ENCODE assay signal across 31 cellular contexts in the genomic region with DNA sequence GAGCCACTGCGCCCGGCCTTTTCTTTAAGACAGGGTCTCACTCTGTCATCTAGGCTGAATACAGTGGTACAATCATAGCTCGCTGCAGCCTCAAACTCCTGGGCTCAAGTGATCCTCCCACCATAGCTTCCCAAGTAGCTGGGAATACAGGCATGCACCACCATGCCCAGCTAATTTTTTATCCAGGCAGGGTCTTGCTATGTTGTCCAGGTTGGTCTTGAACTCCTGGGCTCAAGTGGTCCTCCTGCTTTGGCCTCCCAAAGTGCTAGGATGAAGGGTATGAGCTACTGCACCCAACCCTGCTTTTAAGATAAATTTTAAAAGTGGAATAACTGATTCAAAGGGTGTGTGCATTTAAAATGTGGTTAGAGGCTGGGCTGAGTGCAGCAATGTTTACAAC. TPM values are rescaled to one million over a fixed set of nuclear protein-coding genes. Genes with fewer than 3 reads are reported as not detected.
DNase-seq lines count a peak whose midpoint lies in the region; ATAC-seq lines count a peak whose summit lies in the region.
"Had no signal": no experiment of that assay in that cellular context is flagged by ENCODE, and none has a peak within 500 bp of the region (broad histone marks: within the 10 kb centered on the region; RNA-seq: fewer than 3 reads in every experiment).

No MANE protein-coding gene starts in this region.

- no peaks in the 10 kb centered on the region for H3K36me3 ChIP-seq in CD4-positive, CD25-positive, alpha-beta regulatory T cell (ENCODE audit: control insufficient read depth, insufficient read depth, low read length)
- H3K36me3 ChIP-seq in mucosa of rectum (ENCODE audit: control insufficient read depth in 2 of 2, insufficient read depth in 2 of 2, low read length in 2 of 2) = no peaks in the 10 kb centered on the region
- H3K36me3 ChIP-seq: neural progenitor cell, suprapubic skin had no signal

- CTCF ChIA-PET in activated CD4-positive, alpha-beta memory T cell treated with anti-CD3 and anti-CD28 coated beads, Interleukin-2, amount 10 ng/mL, durations not matched to agents 7 days and 5 days (lab: Charles Lee) = interaction anchor here (0.9 to 11.6 kb wide), 7 partner anchors 8 to 63 kb away, joined by 3 to 297 read pairs (median 3); no protein-coding TSS in a partner anchor

- H3K4me1 ChIP-seq in CD4-positive, CD25-positive, alpha-beta regulatory T cell (ENCODE audit: control insufficient read depth, insufficient read depth, low read length, poor library complexity, severe bottlenecking) = peaks cover 96% of the 10 kb centered on the region
- H3K4me1 ChIP-seq in mucosa of rectum (ENCODE audit: control insufficient read depth in 2 of 2, insufficient read depth in 2 of 2, low read length in 2 of 2) = peaks cover 51 to 65% of the 10 kb centered on the region in 2 donors
- H3K4me1 ChIP-seq: neural progenitor cell had no signal

- DNase-seq in activated CD4-positive, alpha-beta T cell treated with anti-CD3 and anti-CD28 coated beads, Interleukin-2, amount 10 ng/mL, durations not matched to agents 24 days and 14 days = no peak
- no peak for DNase-seq in activated CD4-positive, alpha-beta T cell treated with anti-CD3 and anti-CD28 coated beads for 4 hours
- peak in 1 of 3 donors; percentile 60 for DNase-seq in CD4-positive, CD25-positive, alpha-beta regulatory T cell
- no peak for DNase-seq in activated CD4-positive, alpha-beta memory T cell treated with anti-CD3 and anti-CD28 coated beads, Interleukin-2, amount 10 ng/mL, durations not matched to agents 7 days and 5 days
- no peak for DNase-seq in occipital lobe (lab: John Stamatoyannopoulos, UW)
- no peak for DNase-seq in NCI-H345 (lab: John Stamatoyannopoulos, UW)
- no peak for DNase-seq in HCEC 1CT
- DNase-seq: activated CD4-positive, CD25-positive, alpha-beta regulatory T cell; activated naive CD4-positive, alpha-beta T cell treated with anti-CD3 and anti-CD28 coated beads for 36 hours; activated T-cell treated with anti-CD3 and anti-CD28 coated beads, Interleukin-2, amount 50 U/mL, for 48 hours; aorta; effector CD4-positive, alpha-beta T cell; hypothalamus; left colon; mammary epithelial cell; NCI-H1048; NCI-H1694 treated with DMSO at 0.1 percent for 48 hours; NCI-H510A; retina; SIG-M5; stimulated activated naive B cell treated with anti-CD40 and anti-IgM and Interleukin-4, amounts not matched to agents 10 μg/mL and 1 μg/mL and 100 μg/mL, for 72 hours; SW 1271 had no signal

- H3K9me3 Mint-ChIP-seq in activated CD4-positive, alpha-beta T cell treated with anti-CD3 and anti-CD28 coated beads, Interleukin-2, amount 10 ng/mL, durations not matched to agents 24 days and 14 days = no peaks in the 10 kb centered on the region
- no peaks in the 10 kb centered on the region for H3K9me3 Mint-ChIP-seq in CD4-positive, CD25-positive, alpha-beta regulatory T cell
- no peaks in the 10 kb centered on the region for H3K9me3 Mint-ChIP-seq in activated CD4-positive, alpha-beta memory T cell treated with anti-CD3 and anti-CD28 coated beads, Interleukin-2, amount 10 ng/mL, durations not matched to agents 7 days and 5 days
- H3K9me3 Mint-ChIP-seq: activated naive CD4-positive, alpha-beta T cell treated with anti-CD3 and anti-CD28 coated beads for 36 hours; CD14-positive monocyte; IgD-negative memory B cell; neural progenitor cell; stimulated activated naive B cell treated with anti-CD40 and anti-IgM and Interleukin-4, amounts not matched to agents 10 μg/mL and 1 μg/mL and 100 μg/mL, for 72 hours had no signal

- H3K27ac Mint-ChIP-seq in activated CD4-positive, alpha-beta T cell treated with anti-CD3 and anti-CD28 coated beads, Interleukin-2, amount 10 ng/mL, durations not matched to agents 24 days and 14 days = peak overlapping the region; percentile 73
- peak overlapping the region; percentile 89 to 96 (median 96) for H3K27ac Mint-ChIP-seq in CD4-positive, CD25-positive, alpha-beta regulatory T cell
- H3K27ac Mint-ChIP-seq in activated CD4-positive, alpha-beta memory T cell treated with anti-CD3 and anti-CD28 coated beads, Interleukin-2, amount 10 ng/mL, durations not matched to agents 7 days and 5 days = peak overlapping the region; percentile 99
- H3K27ac Mint-ChIP-seq: activated naive CD4-positive, alpha-beta T cell treated with anti-CD3 and anti-CD28 coated beads for 36 hours; CD14-positive monocyte; neural progenitor cell; stimulated activated naive B cell treated with anti-CD40 and anti-IgM and Interleukin-4, amounts not matched to agents 10 μg/mL and 1 μg/mL and 100 μg/mL, for 72 hours had no signal

- peaks cover 21% of the 10 kb centered on the region for H3K36me3 Mint-ChIP-seq in activated CD4-positive, alpha-beta T cell treated with anti-CD3 and anti-CD28 coated beads, Interleukin-2, amount 10 ng/mL, durations not matched to agents 24 days and 14 days (ENCODE audit: low read depth)
- peaks cover 14% of the 10 kb centered on the region for H3K36me3 Mint-ChIP-seq in CD4-positive, CD25-positive, alpha-beta regulatory T cell
- H3K36me3 Mint-ChIP-seq in activated CD4-positive, alpha-beta memory T cell treated with anti-CD3 and anti-CD28 coated beads, Interleukin-2, amount 10 ng/mL, durations not matched to agents 7 days and 5 days (ENCODE audit: low read depth) = peaks cover 28% of the 10 kb centered on the region

- ATAC-seq in CD4-positive, CD25-positive, alpha-beta regulatory T cell (ENCODE audit: low read depth in 2 of 2) = no peak
- ATAC-seq: left colon; stimulated activated naive B cell treated with anti-CD40 and anti-IgM and Interleukin-4, amounts not matched to agents 10 μg/mL and 1 μg/mL and 100 μg/mL, for 72 hours had no signal

- H3K27ac ChIP-seq in CD4-positive, CD25-positive, alpha-beta regulatory T cell (ENCODE audit: insufficient read depth, low read length, poor library complexity, severe bottlenecking) = peak overlapping the region; percentile 47
- H3K27ac ChIP-seq in mucosa of rectum (ENCODE audit: low read depth in 2 of 2, low read length in 2 of 2) = peak overlapping the region; percentile 16 to 63
- H3K27ac ChIP-seq: epithelial cell of prostate, neural progenitor cell, parathyroid adenoma, suprapubic skin had no signal

- peak overlapping the region; percentile 62 for H3K4me3 ChIP-seq in CD4-positive, CD25-positive, alpha-beta regulatory T cell (ENCODE audit: low read depth, low read length)
- no peak overlapping the region for H3K4me3 ChIP-seq in mucosa of rectum (ENCODE audit: low read length in 2 of 2)
- H3K4me3 ChIP-seq: neural progenitor cell, skin epidermis, suprapubic skin had no signal

- no peaks in the 10 kb centered on the region for H3K9me3 ChIP-seq in CD4-positive, CD25-positive, alpha-beta regulatory T cell (ENCODE audit: control insufficient read depth in 2 of 2, low read length in 2 of 2)
- H3K9me3 ChIP-seq in mucosa of rectum (ENCODE audit: control insufficient read depth in 2 of 2, low read length in 2 of 2) = no peaks in the 10 kb centered on the region
- H3K9me3 ChIP-seq: suprapubic skin had no signal

- H3K9ac ChIP-seq in mucosa of rectum (ENCODE audit: low read depth in 1 of 2, low read length in 2 of 2) = no peak overlapping the region
- H3K9ac ChIP-seq: neural progenitor cell, parathyroid adenoma had no signal

- no peak overlapping the region for H3K4me3 Mint-ChIP-seq in activated CD4-positive, alpha-beta T cell treated with anti-CD3 and anti-CD28 coated beads, Interleukin-2, amount 10 ng/mL, durations not matched to agents 24 days and 14 days
- peak overlapping the region; percentile 49 to 74 (median 71) for H3K4me3 Mint-ChIP-seq in CD4-positive, CD25-positive, alpha-beta regulatory T cell
- H3K4me3 Mint-ChIP-seq in activated CD4-positive, alpha-beta memory T cell treated with anti-CD3 and anti-CD28 coated beads, Interleukin-2, amount 10 ng/mL, durations not matched to agents 7 days and 5 days = no peak overlapping the region
- H3K4me3 Mint-ChIP-seq: activated naive CD4-positive, alpha-beta T cell treated with anti-CD3 and anti-CD28 coated beads for 36 hours; CD14-positive monocyte; IgD-negative memory B cell; neural progenitor cell; stimulated activated naive B cell treated with anti-CD40 and anti-IgM and Interleukin-4, amounts not matched to agents 10 μg/mL and 1 μg/mL and 100 μg/mL, for 72 hours had no signal

- H3K27me3 Mint-ChIP-seq in activated CD4-positive, alpha-beta T cell treated with anti-CD3 and anti-CD28 coated beads, Interleukin-2, amount 10 ng/mL, durations not matched to agents 24 days and 14 days = no peaks in the 10 kb centered on the region
- H3K27me3 Mint-ChIP-seq in CD4-positive, CD25-positive, alpha-beta regulatory T cell = no peaks in the 10 kb centered on the region
- no peaks in the 10 kb centered on the region for H3K27me3 Mint-ChIP-seq in activated CD4-positive, alpha-beta memory T cell treated with anti-CD3 and anti-CD28 coated beads, Interleukin-2, amount 10 ng/mL, durations not matched to agents 7 days and 5 days
- H3K27me3 Mint-ChIP-seq: IgD-negative memory B cell; stimulated activated naive B cell treated with anti-CD40 and anti-IgM and Interleukin-4, amounts not matched to agents 10 μg/mL and 1 μg/mL and 100 μg/mL, for 72 hours had no signal

- POLR2A ChIA-PET in activated CD4-positive, alpha-beta memory T cell treated with anti-CD3 and anti-CD28 coated beads, Interleukin-2, amount 10 ng/mL, durations not matched to agents 7 days and 5 days (lab: Charles Lee) = interaction anchor here (1.1 to 6.8 kb wide), 7 partner anchors 7 to 70 kb away, joined by 3 to 75 read pairs (median 4); partner anchors contain the start of genes RCN3 and RPS11

- no peaks in the 10 kb centered on the region for H3K27me3 ChIP-seq in CD4-positive, CD25-positive, alpha-beta regulatory T cell (ENCODE audit: control insufficient read depth, insufficient read depth, low read length)
- no peaks in the 10 kb centered on the region for H3K27me3 ChIP-seq in mucosa of rectum (ENCODE audit: control insufficient read depth in 2 of 2, insufficient read depth in 2 of 2, low read length in 2 of 2)
- H3K27me3 ChIP-seq: neural progenitor cell, suprapubic skin had no signal

- peaks cover 69% of the 10 kb centered on the region for H3K4me1 Mint-ChIP-seq in activated CD4-positive, alpha-beta T cell treated with anti-CD3 and anti-CD28 coated beads, Interleukin-2, amount 10 ng/mL, durations not matched to agents 24 days and 14 days
- H3K4me1 Mint-ChIP-seq in CD4-positive, CD25-positive, alpha-beta regulatory T cell = peaks cover 33 to 93% (median 63%) of the 10 kb centered on the region in 4 donors
- H3K4me1 Mint-ChIP-seq in activated CD4-positive, alpha-beta memory T cell treated with anti-CD3 and anti-CD28 coated beads, Interleukin-2, amount 10 ng/mL, durations not matched to agents 7 days and 5 days = peaks cover 85% of the 10 kb centered on the region

- intact Hi-C loops in activated CD4-positive, alpha-beta T cell treated with anti-CD3 and anti-CD28 coated beads, Interleukin-2, amount 10 ng/mL, durations not matched to agents 24 days and 14 days (cut with micrococcal nuclease) = no loop called here

RNA-seq across cellular contexts. Expression of gene NOSIP, which starts 14.1 kb away (rescaled TPM):
- 66.1 and 68.5 TPM in 2 replicates for total RNA-seq in activated CD4-positive, alpha-beta T cell treated with anti-CD3 and anti-CD28 coated beads, Interleukin-2, amount 10 ng/mL, durations not matched to agents 24 days and 14 days
- 124 TPM for total RNA-seq in CD4-positive, CD25-positive, alpha-beta regulatory T cell
- 100 to 1,000 TPM; 262 to 385 (median 285) TPM for polyA plus RNA-seq in CD4-positive, CD25-positive, alpha-beta regulatory T cell
- 100 to 1,000 TPM; 162 to 163 TPM for total RNA-seq in activated CD4-positive, alpha-beta memory T cell treated with anti-CD3 and anti-CD28 coated beads, Interleukin-2, amount 10 ng/mL, durations not matched to agents 7 days and 5 days
- 22.8 TPM for total RNA-seq in occipital lobe

RNA-seq across cellular contexts. Expression of gene PRRG2, which starts 14.8 kb away (rescaled TPM):
- 0.56 and 1.0 TPM in 2 replicates for total RNA-seq in activated CD4-positive, alpha-beta T cell treated with anti-CD3 and anti-CD28 coated beads, Interleukin-2, amount 10 ng/mL, durations not matched to agents 24 days and 14 days
- total RNA-seq in CD4-positive, CD25-positive, alpha-beta regulatory T cell = 0.84 TPM
- not detected for polyA plus RNA-seq in CD4-positive, CD25-positive, alpha-beta regulatory T cell
- 1 to 10 TPM; 1.0 to 1.1 TPM for total RNA-seq in activated CD4-positive, alpha-beta memory T cell treated with anti-CD3 and anti-CD28 coated beads, Interleukin-2, amount 10 ng/mL, durations not matched to agents 7 days and 5 days
- 0.31 TPM for total RNA-seq in occipital lobe
- polyA plus RNA-seq: CD14-positive monocyte had no signal

RNA-seq across cellular contexts. Expression of gene PRR12, which starts 24.7 kb away (rescaled TPM):
- total RNA-seq in activated CD4-positive, alpha-beta T cell treated with anti-CD3 and anti-CD28 coated beads, Interleukin-2, amount 10 ng/mL, durations not matched to agents 24 days and 14 days = 31.1 and 32.7 TPM in 2 replicates
- 50.2 TPM for total RNA-seq in CD4-positive, CD25-positive, alpha-beta regulatory T cell
- polyA plus RNA-seq in CD4-positive, CD25-positive, alpha-beta regulatory T cell = under 1 TPM; 0.05 to 0.18 (median 0.16) TPM
- 10 to 100 TPM; 33.0 to 36.2 TPM for total RNA-seq in activated CD4-positive, alpha-beta memory T cell treated with anti-CD3 and anti-CD28 coated beads, Interleukin-2, amount 10 ng/mL, durations not matched to agents 7 days and 5 days
- total RNA-seq in occipital lobe = 2.5 TPM

RNA-seq across cellular contexts. Expression of gene RCN3, which starts 38.5 kb away (rescaled TPM):
- total RNA-seq in activated CD4-positive, alpha-beta T cell treated with anti-CD3 and anti-CD28 coated beads, Interleukin-2, amount 10 ng/mL, durations not matched to agents 24 days and 14 days = 2.0 and 4.3 TPM in 2 replicates
- total RNA-seq in CD4-positive, CD25-positive, alpha-beta regulatory T cell = 3.6 TPM
- polyA plus RNA-seq in CD4-positive, CD25-positive, alpha-beta regulatory T cell = 1 to 10 TPM; 1.5 to 5.5 (median 2.5) TPM
- 1 to 10 TPM; 1.8 to 2.0 TPM for total RNA-seq in activated CD4-positive, alpha-beta memory T cell treated with anti-CD3 and anti-CD28 coated beads, Interleukin-2, amount 10 ng/mL, durations not matched to agents 7 days and 5 days
- 2.3 TPM for total RNA-seq in occipital lobe
- total RNA-seq: A172 had no signal
- polyA plus RNA-seq: CD14-positive monocyte had no signal

RNA-seq across cellular contexts. Expression of gene FCGRT, which starts 53.8 kb away (rescaled TPM):
- total RNA-seq in activated CD4-positive, alpha-beta T cell treated with anti-CD3 and anti-CD28 coated beads, Interleukin-2, amount 10 ng/mL, durations not matched to agents 24 days and 14 days = 0.99 and 1.1 TPM in 2 replicates
- 23.3 TPM for total RNA-seq in CD4-positive, CD25-positive, alpha-beta regulatory T cell
- 10 to 100 TPM; 43.0 to 63.0 (median 49.8) TPM for polyA plus RNA-seq in CD4-positive, CD25-positive, alpha-beta regulatory T cell
- total RNA-seq in activated CD4-positive, alpha-beta memory T cell treated with anti-CD3 and anti-CD28 coated beads, Interleukin-2, amount 10 ng/mL, durations not matched to agents 7 days and 5 days = 10 to 100 TPM; 10.2 to 11.1 TPM
- total RNA-seq in occipital lobe = 12.9 TPM

Comparison
In these comparisons a context has a peak if more than half of its experiments do, and no peak if none do; other contexts are left out.
1. H3K4me3 Mint-ChIP-seq: peak in CD4-positive, CD25-positive, alpha-beta regulatory T cell (4 of 4); none in activated CD4-positive, alpha-beta T cell treated with anti-CD3 and anti-CD28 coated beads, Interleukin-2, amount 10 ng/mL, durations not matched to agents 24 days and 14 days (single experiment) and activated CD4-positive, alpha-beta memory T cell treated with anti-CD3 and anti-CD28 coated beads, Interleukin-2, amount 10 ng/mL, durations not matched to agents 7 days and 5 days (single experiment).
2. Peak in every context shown above with its lines, with median percentiles within 50 percentile points of each other: H3K27ac Mint-ChIP-seq.